Comparison of ENCODE assay signal across 14 cellular contexts in genomic region chr9:7216004-7216821, GRCh38.
DNase-seq lines count a peak whose midpoint lies in the region; ATAC-seq, FAIRE-seq and TF ChIP-seq lines count a peak whose summit lies in the region.
"Had no signal": no experiment of that assay in that cellular context is flagged by ENCODE, and none has a peak within 500 bp of the region (broad histone marks: within the 10 kb centered on the region; RNA-seq: fewer than 3 reads in every experiment).

No MANE protein-coding gene starts in this region.

- no peaks in the 10 kb centered on the region for H3K4me1 ChIP-seq in HepG2 (ENCODE audit: insufficient read depth, low read length)
- no peaks in the 10 kb centered on the region for H3K4me1 ChIP-seq in right lobe of liver

- H3K9ac ChIP-seq in HepG2 (ENCODE audit: insufficient read depth, low read depth, low read length): no peak overlapping the region
- H3K9ac ChIP-seq: neural progenitor cell had no signal

- in situ Hi-C loops in HepG2 (cut with HindIII; ENCODE audit: extremely low pct_ligation_motif_present, low pct_unique_long_range_greater_than_20kb): no loop called here

- peaks cover 0 to 5% of the 10 kb centered on the region in 2 experiments; a peak in 1 of 5 replicates for H3K27me3 ChIP-seq in HepG2 (ENCODE audit: control insufficient read depth in 1 of 2, insufficient read depth in 2 of 2, low read length in 2 of 2)
- no peaks in the 10 kb centered on the region for H3K27me3 ChIP-seq in right lobe of liver
- H3K27me3 ChIP-seq: neural progenitor cell had no signal

- peaks cover 22% of the 10 kb centered on the region for H3K36me3 Mint-ChIP-seq in activated CD4-positive, alpha-beta memory T cell treated with anti-CD3 and anti-CD28 coated beads, Interleukin-2, amount 10 ng/mL, durations not matched to agents 7 days and 5 days (ENCODE audit: low read depth)
- H3K36me3 Mint-ChIP-seq: CD8-positive, alpha-beta T cell; neural progenitor cell had no signal

- H3K9me3 Mint-ChIP-seq in activated CD4-positive, alpha-beta memory T cell treated with anti-CD3 and anti-CD28 coated beads, Interleukin-2, amount 10 ng/mL, durations not matched to agents 7 days and 5 days: peaks cover 21% of the 10 kb centered on the region

- H3K4me3 ChIP-seq in HepG2 (replicated peaks in 1 of 3; ENCODE audit: insufficient read depth in 1 of 3, low read depth in 2 of 3, low read length in 3 of 3) (no peak overlapping the region), right lobe of liver (no peak overlapping the region), fibroblast of pulmonary artery (replicated peaks; ENCODE audit: low read depth, low read length) (no peak overlapping the region)
- H3K4me3 ChIP-seq: neural progenitor cell had no signal

- no peak for TF ChIP-seq CTCF in HepG2 (CRISPR knock-in tag; IDR thresholded peaks at IDR 0.05)
- TF ChIP-seq CTCF in right lobe of liver (IDR thresholded peaks at IDR 0.05): no peak
- no peak for TF ChIP-seq CTCF in fibroblast of pulmonary artery (IDR thresholded peaks at IDR 0.05; ENCODE audit: low read length, missing control alignments)
- TF ChIP-seq CTCF in GM10248 (IDR thresholded peaks at IDR 0.05; ENCODE audit: control extremely low read depth, extremely low read depth, low read depth, missing control alignments): no peak

- POLR2A ChIA-PET in HepG2 (lab: Yijun Ruan, JAX): no interaction called here
- POLR2A ChIA-PET in activated CD4-positive, alpha-beta memory T cell treated with anti-CD3 and anti-CD28 coated beads, Interleukin-2, amount 10 ng/mL, durations not matched to agents 7 days and 5 days (lab: Charles Lee): interaction anchor here (0.9 to 1.8 kb wide), 2 partner anchors 22 to 42 kb away, joined by 3 to 4 read pairs; no protein-coding TSS in a partner anchor
- POLR2A ChIA-PET in GM10248 (lab: Yijun Ruan, JAX): no interaction called here

- CTCF ChIA-PET in HepG2 (lab: Yijun Ruan, JAX; ENCODE audit: low intra/inter-chr PET ratio, low total read pairs) (no interaction called here), GM10248 (lab: Yijun Ruan, JAX) (interaction anchor here (1.3 kb wide), 1 partner anchor 18 kb away, joined by 4 read pairs; no protein-coding TSS in a partner anchor)
- CTCF ChIA-PET in activated CD4-positive, alpha-beta memory T cell treated with anti-CD3 and anti-CD28 coated beads, Interleukin-2, amount 10 ng/mL, durations not matched to agents 7 days and 5 days (lab: Charles Lee): interaction anchor here (1.8 to 2.1 kb wide), 4 partner anchors 12 to 318 kb away, joined by 4 to 6 read pairs (median 5); no protein-coding TSS in a partner anchor

- H3K9me3 ChIP-seq in HepG2 (ENCODE audit: low read length) (no peaks in the 10 kb centered on the region), right lobe of liver (no peaks in the 10 kb centered on the region)

- H3K4me1 Mint-ChIP-seq in activated CD4-positive, alpha-beta memory T cell treated with anti-CD3 and anti-CD28 coated beads, Interleukin-2, amount 10 ng/mL, durations not matched to agents 7 days and 5 days: peaks cover 27% of the 10 kb centered on the region

- H3K27ac ChIP-seq in HepG2 (ENCODE audit: extremely low read length, insufficient read depth, low read length) (no peak overlapping the region), right lobe of liver (no peak overlapping the region)
- H3K27ac ChIP-seq: neural progenitor cell had no signal

- peak overlapping the region; percentile 66 for H3K27ac Mint-ChIP-seq in activated CD4-positive, alpha-beta memory T cell treated with anti-CD3 and anti-CD28 coated beads, Interleukin-2, amount 10 ng/mL, durations not matched to agents 7 days and 5 days
- H3K27ac Mint-ChIP-seq: CD8-positive, alpha-beta T cell; neural progenitor cell had no signal

- TF ChIP-seq EP300 in HepG2 (IDR thresholded peaks at IDR 0.05; ENCODE audit: low read depth in 2 of 2, low read length in 2 of 2) (no peak), HepG2 (CRISPR knock-in tag; IDR thresholded peaks at IDR 0.05; ENCODE audit: borderline replicate concordance) (no peak)

- no peak for FAIRE-seq in HepG2 (lab: Jason Lieb, UNC)

- no peak overlapping the region for H3K4me3 Mint-ChIP-seq in activated CD4-positive, alpha-beta memory T cell treated with anti-CD3 and anti-CD28 coated beads, Interleukin-2, amount 10 ng/mL, durations not matched to agents 7 days and 5 days
- H3K4me3 Mint-ChIP-seq: CD8-positive, alpha-beta T cell; neural progenitor cell had no signal

- BruUV-seq in HepG2 (replicated peaks; lab: Mats Ljungman, UMichigan): no TSS peak

- peaks cover 49% of the 10 kb centered on the region for H3K27me3 Mint-ChIP-seq in activated CD4-positive, alpha-beta memory T cell treated with anti-CD3 and anti-CD28 coated beads, Interleukin-2, amount 10 ng/mL, durations not matched to agents 7 days and 5 days

- DNase-seq in HepG2 (ENCODE audit: low spot score): peak; percentile 13
- DNase-seq in right lobe of liver: no peak
- peak; percentile 72 for DNase-seq in activated CD4-positive, alpha-beta memory T cell treated with anti-CD3 and anti-CD28 coated beads, Interleukin-2, amount 10 ng/mL, durations not matched to agents 7 days and 5 days
- DNase-seq in fibroblast of pulmonary artery (ENCODE audit: low read depth): peak; percentile 67
- no peak for DNase-seq in NCI-H748 (lab: John Stamatoyannopoulos, UW; ENCODE audit: unreplicated experiment)
- no peak for DNase-seq in GM10248 (ENCODE audit: extremely low spot score)
- no peak for DNase-seq in effector CD8-positive, alpha-beta T cell (lab: John Stamatoyannopoulos, UW)
- no peak for DNase-seq in hepatic stellate cell (ENCODE audit: low spot score)
- DNase-seq: caudate nucleus, hypothalamus, NCI-H82, T1000 had no signal

- H2AFZ ChIP-seq in HepG2 (ENCODE audit: low read length): no peak overlapping the region
- H2AFZ ChIP-seq: neural progenitor cell had no signal

- ATAC-seq in HepG2: peak; percentile 34; the same call in 2 of the 3 replicates
- ATAC-seq in right lobe of liver: no peak
- ATAC-seq: CD8-positive, alpha-beta T cell had no signal

- TF ChIP-seq POLR2A in HepG2 (IDR thresholded peaks at IDR 0.05; ENCODE audit: insufficient read depth in 1 of 2, low read depth in 2 of 2, low read length in 2 of 2) (no peak), right lobe of liver (IDR thresholded peaks at IDR 0.05) (no peak)

- intact Hi-C loops in HepG2 (cut with micrococcal nuclease; ENCODE audit: unreplicated experiment) (no loop called here), right lobe of liver (cut with DNase I) (no loop called here)

- no peak for TF ChIP-seq RAD21 in HepG2 (CRISPR knock-in tag; IDR thresholded peaks at IDR 0.05)

- H3K36me3 ChIP-seq in HepG2 (replicated peaks in 1 of 2; ENCODE audit: control insufficient read depth in 1 of 2, insufficient read depth in 2 of 2, low read length in 2 of 2) (no peaks in the 10 kb centered on the region), right lobe of liver (no peaks in the 10 kb centered on the region)
- H3K36me3 ChIP-seq: neural progenitor cell had no signal

- no peaks in the 10 kb centered on the region for H4K20me1 ChIP-seq in HepG2 (ENCODE audit: insufficient read depth, low read length)

- no peaks in the 10 kb centered on the region for H3K79me2 ChIP-seq in HepG2 (ENCODE audit: insufficient read depth, low read length)

- H3K4me2 ChIP-seq in HepG2 (ENCODE audit: low read depth, low read length): no peak overlapping the region
- H3K4me2 ChIP-seq: neural progenitor cell had no signal

- WGBS in HepG2 (ENCODE audit: low lambda C conversion rate): 12% methylated on average over 5 of the region's 7 CpGs
- WGBS in right lobe of liver (ENCODE audit: insufficient coverage, low coverage, low lambda C conversion rate, missing lambda C conversion rate): 13% methylated on average over 5 of the region's 7 CpGs

TF ChIP-seq in HepG2, 621 proteins besides CTCF, POLR2A, EP300 and RAD21:
- TF ChIP-seq FOSL2 (CRISPR knock-in tag; IDR thresholded peaks at IDR 0.05) (peak; percentile 39; the same call in 1 of the 2 replicates), FOXA1 (IDR thresholded peaks at IDR 0.05) (no peak), FOXA1 (CRISPR knock-in tag; IDR thresholded peaks at IDR 0.05) (peak; percentile 24; the same call in 1 of the 2 replicates), ZNF143 (CRISPR knock-in tag; IDR thresholded peaks at IDR 0.05) (no peak)

Comparison
In these comparisons a context has a peak if more than half of its experiments do, and no peak if none do; other contexts are left out.
1. DNase-seq: peak in HepG2 (single experiment), activated CD4-positive, alpha-beta memory T cell treated with anti-CD3 and anti-CD28 coated beads, Interleukin-2, amount 10 ng/mL, durations not matched to agents 7 days and 5 days (single experiment) and fibroblast of pulmonary artery (single experiment); none in right lobe of liver (0 of 3), NCI-H748 (single experiment), GM10248 (single experiment), effector CD8-positive, alpha-beta T cell (single experiment) and hepatic stellate cell (single experiment).